In genomic region chr1:157878059-157878458, GRCh38 we compare ENCODE assay signal across 8 cellular contexts. TPM values are rescaled to one million over a fixed set of nuclear protein-coding genes. Genes with fewer than 3 reads are reported as not detected.
DNase-seq lines count a peak whose midpoint lies in the region; ATAC-seq and TF ChIP-seq lines count a peak whose summit lies in the region.

No MANE protein-coding gene starts in this region.

- RAD21 ChIA-PET in HCT116 (lab: Charles Lee; ENCODE audit: low non-redundant PET in 1 of 2, low total read pairs in 2 of 2, uncharacterized antibody in 2 of 2, unreplicated experiment in 2 of 2), result interaction anchor here (0.6 to 1.1 kb wide), 3 partner anchors 71 to 244 kb away, joined by 3 to 5 read pairs (median 3); no protein-coding TSS in a partner anchor

- H3K27ac ChIP-seq in HCT116 (ENCODE audit: low read depth, low read length), result no peak overlapping the region
- H3K27ac ChIP-seq in RWPE1, result no peak overlapping the region
- no peak overlapping the region for H3K27ac ChIP-seq in heart left ventricle

- H3K36me3 ChIP-seq in HCT116 (ENCODE audit: control insufficient read depth in 1 of 2, insufficient read depth in 2 of 2, low read length in 2 of 2) (no peaks in the 10 kb centered on the region), heart left ventricle (no peaks in the 10 kb centered on the region)

- H2AFZ ChIP-seq in HCT116 (ENCODE audit: low read depth, low read length, poor library complexity, severe bottlenecking), result no peak overlapping the region

- peak; percentile 51 to 59 (median 55); a peak in 5 of 6 replicates for TF ChIP-seq CTCF in HCT116 (IDR thresholded peaks at IDR 0.05 in 2 of 3, conservative IDR thresholded peaks at IDR 0.05 in 1 of 3; ENCODE audit: borderline replicate concordance in 1 of 3, insufficient read depth in 1 of 3, low read depth in 2 of 3, low read length in 2 of 3)
- TF ChIP-seq CTCF in RWPE1 (conservative IDR thresholded peaks at IDR 0.05; ENCODE audit: low read depth), result peak; percentile 25
- peak in 10 of 12 donors; percentile 33 to 56 (median 44) for TF ChIP-seq CTCF in heart left ventricle (IDR thresholded peaks at IDR 0.05)

- H3K9ac ChIP-seq in HCT116 (ENCODE audit: low read length), result no peak overlapping the region

- H4K20me1 ChIP-seq in HCT116 (ENCODE audit: insufficient read depth), result no peaks in the 10 kb centered on the region

- CTCF ChIA-PET in HCT116 (lab: Charles Lee), result interaction anchor here (0.6 to 1.6 kb wide), 10 partner anchors 12 to 247 kb away, joined by 3 to 16 read pairs (median 4); no protein-coding TSS in a partner anchor
- CTCF ChIA-PET in RWPE1 (lab: Yijun Ruan, JAX), result interaction anchor here (0.6 to 1.6 kb wide), 7 partner anchors 8 to 251 kb away, joined by 3 to 10 read pairs (median 5); no protein-coding TSS in a partner anchor
- CTCF ChIA-PET in activated CD4-positive, alpha-beta T cell treated with anti-CD3 and anti-CD28 coated beads for 36 hours (lab: Charles Lee), result no interaction called here

- no peaks in the 10 kb centered on the region for H3K9me3 Mint-ChIP-seq in activated CD4-positive, alpha-beta T cell treated with anti-CD3 and anti-CD28 coated beads for 36 hours (ENCODE audit: low read depth)
- no peaks in the 10 kb centered on the region for H3K9me3 Mint-ChIP-seq in immature natural killer cell

- no peak overlapping the region for H3K4me3 Mint-ChIP-seq in activated CD4-positive, alpha-beta T cell treated with anti-CD3 and anti-CD28 coated beads for 36 hours
- no peak overlapping the region for H3K4me3 Mint-ChIP-seq in immature natural killer cell

- POLR2A ChIA-PET in HCT116 (lab: Charles Lee) (no interaction called here), RWPE1 (lab: Yijun Ruan, JAX; ENCODE audit: low non-redundant PET) (no interaction called here)
- POLR2A ChIA-PET in activated CD4-positive, alpha-beta T cell treated with anti-CD3 and anti-CD28 coated beads for 36 hours (lab: Charles Lee), result no interaction called here

- no peaks in the 10 kb centered on the region for H3K79me2 ChIP-seq in HCT116 (ENCODE audit: insufficient read depth, low read length)

- intact Hi-C loops in HCT116 (cut with micrococcal nuclease), result loop anchor here (1.0 kb wide), 2 partner anchors 70 to 247 kb away; no protein-coding TSS in a partner anchor
- intact Hi-C loops in heart left ventricle (cut with DNase I), result loop anchor here (1.0 to 10.0 kb wide), 5 partner anchors 69 to 247 kb away; a partner anchor contains a TSS
- intact Hi-C loops in activated CD4-positive, alpha-beta T cell treated with anti-CD3 and anti-CD28 coated beads for 36 hours (cut with DNase I, micrococcal nuclease), result loop anchor here in 1 of 2 experiments (5.0 kb wide), 1 partner anchor 249 kb away; a partner anchor contains a TSS

- 17 to 43% (median 32%) methylated on average over 4 of the region's 4 CpGs for WGBS in heart left ventricle, 4 donors

- H3K27ac Mint-ChIP-seq in activated CD4-positive, alpha-beta T cell treated with anti-CD3 and anti-CD28 coated beads for 36 hours, result no peak overlapping the region
- no peak overlapping the region for H3K27ac Mint-ChIP-seq in immature natural killer cell

- H3K4me1 Mint-ChIP-seq in activated CD4-positive, alpha-beta T cell treated with anti-CD3 and anti-CD28 coated beads for 36 hours, result no peaks in the 10 kb centered on the region
- no peaks in the 10 kb centered on the region for H3K4me1 Mint-ChIP-seq in immature natural killer cell

- H3K4me2 ChIP-seq in HCT116 (ENCODE audit: low read length), result no peak overlapping the region

- TF ChIP-seq POLR2A in HCT116 (IDR thresholded peaks at IDR 0.05; ENCODE audit: borderline replicate concordance, extremely low read depth, insufficient read depth, insufficient read length) (no peak), heart left ventricle (IDR thresholded peaks at IDR 0.05) (no peak)

- DNase-seq in Ammon's horn (ENCODE audit: low spot score) (peak; percentile 49), HCT116 (ENCODE audit: low read depth, low spot score) (peak; percentile 46), RWPE1 (ENCODE audit: low spot score) (peak; percentile 33), heart left ventricle (no peak), immature natural killer cell (no peak), 8988T (no peak)
- DNase-seq in activated CD4-positive, alpha-beta T cell treated with anti-CD3 and anti-CD28 coated beads for 36 hours, result no peak

- H3K36me3 Mint-ChIP-seq in activated CD4-positive, alpha-beta T cell treated with anti-CD3 and anti-CD28 coated beads for 36 hours (ENCODE audit: low read depth), result no peaks in the 10 kb centered on the region
- no peaks in the 10 kb centered on the region for H3K36me3 Mint-ChIP-seq in immature natural killer cell

- H3K4me1 ChIP-seq in HCT116 (ENCODE audit: control insufficient read depth in 1 of 2, insufficient read depth in 2 of 2, low read length in 2 of 2) (no peaks in the 10 kb centered on the region), heart left ventricle (peaks cover 0 to 15% (median 0%) of the 10 kb centered on the region in 12 donors)

- H3K27me3 ChIP-seq in HCT116 (ENCODE audit: insufficient read depth, low read length) (peaks cover 40% of the 10 kb centered on the region), heart left ventricle (peaks cover 0 to 7% (median 0%) of the 10 kb centered on the region in 9 donors)

- H3K27me3 Mint-ChIP-seq in activated CD4-positive, alpha-beta T cell treated with anti-CD3 and anti-CD28 coated beads for 36 hours, result peaks cover 10% of the 10 kb centered on the region
- H3K27me3 Mint-ChIP-seq in immature natural killer cell (ENCODE audit: low read depth in 3 of 3), result peaks cover 4 to 9% (median 6%) of the 10 kb centered on the region in 3 donors

- no TSS peak for BruUV-seq in HCT116 (replicated peaks; lab: Mats Ljungman, UMichigan)

- ATAC-seq in HCT116 (peak; percentile 94), heart left ventricle (peak in 2 of 4 donors; percentile 44 to 68), GM21381 (IDR thresholded peaks at IDR 0.05; ENCODE audit: unreplicated experiment) (no peak)
- ATAC-seq in activated CD4-positive, alpha-beta T cell treated with anti-CD3 and anti-CD28 coated beads for 36 hours, result no peak

- no peaks in the 10 kb centered on the region for H3K9me3 ChIP-seq in HCT116 (ENCODE audit: control insufficient read depth in 1 of 2, insufficient read depth in 1 of 2, low read depth in 1 of 2, low read length in 2 of 2)
- H3K9me3 ChIP-seq in heart left ventricle, result no peaks in the 10 kb centered on the region

- no peak overlapping the region for H3K4me3 ChIP-seq in HCT116 (replicated peaks in 1 of 2; ENCODE audit: low read depth in 1 of 2, low read length in 2 of 2)
- no peak overlapping the region for H3K4me3 ChIP-seq in heart left ventricle

- TF ChIP-seq RAD21 in HCT116 (IDR thresholded peaks at IDR 0.05; ENCODE audit: low read depth), result peak; percentile 62

- no peaks in the 10 kb centered on the region for H3K9me2 ChIP-seq in HCT116 (ENCODE audit: insufficient read depth)

TF ChIP-seq in HCT116, 20 proteins besides CTCF, POLR2A, EP300 and RAD21:
- TF ChIP-seq CBX3 (IDR thresholded peaks at IDR 0.05; ENCODE audit: low read depth) (no peak), EZH2phosphoT487 (IDR thresholded peaks at IDR 0.05; ENCODE audit: borderline replicate concordance) (no peak), SP1 (IDR thresholded peaks at IDR 0.05; ENCODE audit: low read depth) (no peak), EZH2 (IDR thresholded peaks at IDR 0.05) (no peak)
- TF ChIP-seq, protein P1, sequence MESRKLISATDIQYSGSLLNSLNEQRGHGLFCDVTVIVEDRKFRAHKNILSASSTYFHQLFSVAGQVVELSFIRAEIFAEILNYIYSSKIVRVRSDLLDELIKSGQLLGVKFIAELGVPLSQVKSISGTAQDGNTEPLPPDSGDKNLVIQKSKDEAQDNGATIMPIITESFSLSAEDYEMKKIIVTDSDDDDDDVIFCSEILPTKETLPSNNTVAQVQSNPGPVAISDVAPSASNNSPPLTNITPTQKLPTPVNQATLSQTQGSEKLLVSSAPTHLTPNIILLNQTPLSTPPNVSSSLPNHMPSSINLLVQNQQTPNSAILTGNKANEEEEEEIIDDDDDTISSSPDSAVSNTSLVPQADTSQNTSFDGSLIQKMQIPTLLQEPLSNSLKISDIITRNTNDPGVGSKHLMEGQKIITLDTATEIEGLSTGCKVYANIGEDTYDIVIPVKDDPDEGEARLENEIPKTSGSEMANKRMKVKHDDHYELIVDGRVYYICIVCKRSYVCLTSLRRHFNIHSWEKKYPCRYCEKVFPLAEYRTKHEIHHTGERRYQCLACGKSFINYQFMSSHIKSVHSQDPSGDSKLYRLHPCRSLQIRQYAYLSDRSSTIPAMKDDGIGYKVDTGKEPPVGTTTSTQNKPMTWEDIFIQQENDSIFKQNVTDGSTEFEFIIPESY (IDR thresholded peaks at IDR 0.05; ENCODE audit: extremely low read depth, insufficient replicate concordance, low read length), result no peak

RNA-seq across cellular contexts. Expression of gene CD5L, which starts 36.5 kb away (rescaled TPM):
- total RNA-seq in HCT116 (2021; ENCODE audit: unreplicated experiment), result not detected
- polyA plus RNA-seq in HCT116 (2012), result not detected in 2 replicates
- 1 to 10 TPM in 1 of 9 donors, under 1 TPM in 5, not detected in 3; 0.14 to 1.4 (median 0.54) TPM for total RNA-seq in heart left ventricle
- polyA plus RNA-seq in heart left ventricle, result under 1 TPM; 0.04 to 0.99 TPM
- total RNA-seq in activated CD4-positive, alpha-beta T cell treated with anti-CD3 and anti-CD28 coated beads for 36 hours, result not detected
- polyA plus RNA-seq in immature natural killer cell, result not detected

RNA-seq across cellular contexts. Expression of gene FCRL1, which starts 58.1 kb away (rescaled TPM):
- total RNA-seq in HCT116 (2021; ENCODE audit: unreplicated experiment) (not detected), heart left ventricle (under 1 TPM in 1 of 9 donors, not detected in 8; 0.35 TPM)
- polyA plus RNA-seq in HCT116 (2012), result not detected in 2 replicates
- polyA plus RNA-seq in heart left ventricle (under 1 TPM in 1 of 2 donors, not detected in 1; 0.04 TPM), immature natural killer cell (under 1 TPM; 0.09 to 0.41 (median 0.39) TPM)
- total RNA-seq in activated CD4-positive, alpha-beta T cell treated with anti-CD3 and anti-CD28 coated beads for 36 hours, result not detected

Comparison
In these comparisons a context has a peak if more than half of its experiments do, and no peak if none do; other contexts are left out.
1. DNase-seq: peak in Ammon's horn (single experiment), HCT116 (single experiment) and RWPE1 (single experiment); none in heart left ventricle (0 of 5), activated CD4-positive, alpha-beta T cell treated with anti-CD3 and anti-CD28 coated beads for 36 hours (single experiment), immature natural killer cell (0 of 3) and 8988T (single experiment).
2. Peak in every context shown above with its lines, with median percentiles within 50 percentile points of each other: CTCF ChIP-seq.